In the genomic region with DNA sequence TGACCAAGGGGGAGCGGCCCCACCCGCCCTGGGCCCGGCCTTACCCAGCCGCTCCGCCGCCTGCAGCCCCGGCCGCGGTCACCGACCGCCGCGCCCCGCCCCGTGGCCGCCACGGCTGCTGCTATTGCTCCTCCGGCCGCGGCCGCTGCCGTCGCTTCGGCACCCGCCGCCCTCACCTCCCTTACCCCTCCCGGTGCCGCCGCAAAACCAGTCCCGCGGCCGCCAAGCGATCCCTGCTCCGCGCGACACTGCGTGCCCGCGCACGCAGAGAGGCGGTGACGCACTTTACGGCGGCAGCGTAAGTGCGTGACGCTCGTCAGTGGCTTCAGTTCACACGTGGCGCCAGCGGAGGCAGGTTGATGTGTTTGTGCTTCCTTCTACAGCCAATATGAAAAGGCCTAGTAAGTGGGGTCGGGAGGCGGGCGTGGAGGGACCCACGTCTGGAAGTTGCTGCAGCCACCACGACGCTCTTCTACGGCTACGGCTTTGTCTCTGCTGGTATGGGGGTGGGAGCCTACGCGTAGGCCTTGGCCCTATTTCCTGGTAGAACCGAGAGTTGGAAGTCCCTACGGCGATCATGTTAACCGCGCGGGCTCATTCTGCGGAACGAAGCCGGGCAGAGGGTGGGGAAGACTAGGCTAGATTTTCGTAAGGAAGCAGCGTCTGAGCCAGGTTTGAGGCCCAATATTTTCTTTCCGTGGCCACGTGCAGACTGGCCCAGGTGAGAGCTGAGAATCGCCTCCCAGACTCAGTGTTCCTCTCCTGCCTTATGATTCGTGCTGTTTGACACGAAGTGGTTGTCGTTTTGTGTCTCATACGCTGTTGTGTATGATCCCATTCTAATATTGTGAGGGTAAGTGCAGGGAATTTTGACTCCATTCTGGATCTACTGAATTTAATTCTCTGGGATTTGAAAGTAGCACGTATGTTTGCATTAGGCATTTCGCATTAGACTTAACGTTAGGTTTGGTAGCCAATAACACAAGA, we compare ENCODE assay signal across 8 cellular contexts. TPM values are rescaled to one million over a fixed set of nuclear protein-coding genes. Genes with fewer than 3 reads are reported as not detected.
A peak's percentile ranks its signal among the peaks of the same experiment; 100 is the strongest.
DNase-seq lines count a peak whose midpoint lies in the region; ATAC-seq and TF ChIP-seq lines count a peak whose summit lies in the region.

A gene with protein sequence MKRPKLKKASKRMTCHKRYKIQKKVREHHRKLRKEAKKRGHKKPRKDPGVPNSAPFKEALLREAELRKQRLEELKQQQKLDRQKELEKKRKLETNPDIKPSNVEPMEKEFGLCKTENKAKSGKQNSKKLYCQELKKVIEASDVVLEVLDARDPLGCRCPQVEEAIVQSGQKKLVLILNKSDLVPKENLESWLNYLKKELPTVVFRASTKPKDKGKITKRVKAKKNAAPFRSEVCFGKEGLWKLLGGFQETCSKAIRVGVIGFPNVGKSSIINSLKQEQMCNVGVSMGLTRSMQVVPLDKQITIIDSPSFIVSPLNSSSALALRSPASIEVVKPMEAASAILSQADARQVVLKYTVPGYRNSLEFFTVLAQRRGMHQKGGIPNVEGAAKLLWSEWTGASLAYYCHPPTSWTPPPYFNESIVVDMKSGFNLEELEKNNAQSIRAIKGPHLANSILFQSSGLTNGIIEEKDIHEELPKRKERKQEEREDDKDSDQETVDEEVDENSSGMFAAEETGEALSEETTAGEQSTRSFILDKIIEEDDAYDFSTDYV (plus strand): TSS at position 328 of the 987 bp plus-strand sequence. CDS start 61 bp downstream, at position 389.
A gene (minus strand): TSS at position 209 of the 987 bp plus-strand sequence.

- peak within 1 kb of the TSS; percentile 78 for H3K9ac ChIP-seq in mucosa of stomach (ENCODE audit: low read length)

- H3K27me3 ChIP-seq in Peyer's patch (no peaks in the 10 kb centered on the region), esophagus (ENCODE audit: control insufficient read depth in 1 of 2, insufficient read depth in 2 of 2, low read length in 2 of 2) (no peaks in the 10 kb centered on the region), mucosa of stomach (ENCODE audit: control insufficient read depth, insufficient read depth, low read length) (no peaks in the 10 kb centered on the region)

- peak within 1 kb of the TSS; percentile 96 to 100 (median 98) for H3K27ac ChIP-seq in Peyer's patch
- H3K27ac ChIP-seq in esophagus (ENCODE audit: low read depth in 2 of 2, low read length in 1 of 2) = peak within 1 kb of the TSS; percentile 98 to 100

- peak; percentile 79 to 81 for TF ChIP-seq POLR2A in Peyer's patch (IDR thresholded peaks at IDR 0.05)

- no peak for TF ChIP-seq CTCF in Peyer's patch (IDR thresholded peaks at IDR 0.05)

- ATAC-seq in GM21529 (IDR thresholded peaks at IDR 0.05; ENCODE audit: unreplicated experiment) = peak; percentile 63
- ATAC-seq in activated T-cell treated with anti-CD3 and anti-CD28 coated beads, Interleukin-2, amount 50 U/mL, for 4 hours = peak; percentile 73 to 75

- H3K36me3 ChIP-seq in Peyer's patch = peaks cover 0 to 37% (median 0%) of the 10 kb centered on the region in 3 donors
- peaks cover 3 to 16% of the 10 kb centered on the region in 2 donors for H3K36me3 ChIP-seq in esophagus (ENCODE audit: control insufficient read depth in 2 of 2, insufficient read depth in 2 of 2, low read length in 1 of 2)
- H3K36me3 ChIP-seq in mucosa of stomach (ENCODE audit: control insufficient read depth, insufficient read depth, low read length) = peaks cover 9% of the 10 kb centered on the region

- peaks cover 0 to 32% (median 2%) of the 10 kb centered on the region in 4 donors for H3K4me1 ChIP-seq in Peyer's patch
- H3K4me1 ChIP-seq in esophagus (ENCODE audit: control insufficient read depth in 2 of 2, insufficient read depth in 2 of 2, low read length in 1 of 2) = no peaks in the 10 kb centered on the region
- H3K4me1 ChIP-seq in mucosa of stomach (ENCODE audit: control insufficient read depth, insufficient read depth, low read length) = peaks cover 22% of the 10 kb centered on the region

- peaks cover 57% of the 10 kb centered on the region for H3K36me3 Mint-ChIP-seq in activated T-cell treated with anti-CD3 and anti-CD28 coated beads, Interleukin-2, amount 50 U/mL, for 4 hours (ENCODE audit: insufficient read depth)

- no peaks in the 10 kb centered on the region for H3K9me3 Mint-ChIP-seq in activated T-cell treated with anti-CD3 and anti-CD28 coated beads, Interleukin-2, amount 50 U/mL, for 4 hours

- DNase-seq in DMS153 treated with DMSO at 0.1 percent for 48 hours (lab: John Stamatoyannopoulos, UW; ENCODE audit: unreplicated experiment) (peak; percentile 20), Peyer's patch (peak; percentile 91 to 97 (median 96))
- peak; percentile 89 for DNase-seq in activated T-cell treated with anti-CD3 and anti-CD28 coated beads, Interleukin-2, amount 50 U/mL, for 4 hours
- peak; percentile 93 for DNase-seq in stimulated activated CD8-positive, alpha-beta memory T cell treated with anti-CD3 and anti-CD28 coated beads, Interleukin-4, amount 100 ng/mL, for 48 hours

- TF ChIP-seq EP300 in Ishikawa (IDR thresholded peaks at IDR 0.05; ENCODE audit: borderline replicate concordance) = no peak

- 0 out of 2 replicates have a peak, but pooled peaks have one; percentile 3 for TF ChIP-seq RAD21 in Ishikawa (IDR thresholded peaks at IDR 0.05; ENCODE audit: low read depth)

- no peaks in the 10 kb centered on the region for H3K9me3 ChIP-seq in Peyer's patch
- H3K9me3 ChIP-seq in esophagus (ENCODE audit: control insufficient read depth in 2 of 2, insufficient read depth in 1 of 2, low read depth in 1 of 2, low read length in 1 of 2) = no peaks in the 10 kb centered on the region
- H3K9me3 ChIP-seq in mucosa of stomach (ENCODE audit: control insufficient read depth, low read length) = no peaks in the 10 kb centered on the region

- H3K27me3 Mint-ChIP-seq in activated T-cell treated with anti-CD3 and anti-CD28 coated beads, Interleukin-2, amount 50 U/mL, for 4 hours (ENCODE audit: low read depth) = no peaks in the 10 kb centered on the region

- H3K4me3 ChIP-seq in Peyer's patch = peak within 1 kb of the TSS; percentile 70 to 97 (median 80)
- peak within 1 kb of the TSS; percentile 95 to 98 for H3K4me3 ChIP-seq in esophagus (ENCODE audit: low read depth in 1 of 2, low read length in 2 of 2)
- H3K4me3 ChIP-seq in mucosa of stomach (ENCODE audit: low read length) = peak within 1 kb of the TSS; percentile 57

- peak within 1 kb of the TSS; percentile 93 for H3K4me3 Mint-ChIP-seq in activated T-cell treated with anti-CD3 and anti-CD28 coated beads, Interleukin-2, amount 50 U/mL, for 4 hours

- peaks cover 69% of the 10 kb centered on the region for H3K4me1 Mint-ChIP-seq in activated T-cell treated with anti-CD3 and anti-CD28 coated beads, Interleukin-2, amount 50 U/mL, for 4 hours (ENCODE audit: low read depth)

- WGBS in esophagus, 2 donors = 1% methylated on average over 69 to 82 of the region's 82 CpGs

TF ChIP-seq in Ishikawa, 13 proteins besides CTCF, POLR2A, EP300 and RAD21:
- TF ChIP-seq, protein P1, sequence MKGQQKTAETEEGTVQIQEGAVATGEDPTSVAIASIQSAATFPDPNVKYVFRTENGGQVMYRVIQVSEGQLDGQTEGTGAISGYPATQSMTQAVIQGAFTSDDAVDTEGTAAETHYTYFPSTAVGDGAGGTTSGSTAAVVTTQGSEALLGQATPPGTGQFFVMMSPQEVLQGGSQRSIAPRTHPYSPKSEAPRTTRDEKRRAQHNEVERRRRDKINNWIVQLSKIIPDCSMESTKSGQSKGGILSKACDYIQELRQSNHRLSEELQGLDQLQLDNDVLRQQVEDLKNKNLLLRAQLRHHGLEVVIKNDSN (IDR thresholded peaks at IDR 0.05) = peak; percentile 80
- TF ChIP-seq TEAD4 (IDR thresholded peaks at IDR 0.05) (no peak), NFIC (IDR thresholded peaks at IDR 0.05) (0 out of 2 replicates have a peak, but pooled peaks have one; percentile 10), ZBTB7A (IDR thresholded peaks at IDR 0.05; ENCODE audit: low read depth) (no peak), EGR1 (IDR thresholded peaks at IDR 0.05) (peak; percentile 28; the same call in 1 of the 2 replicates), TAF1 (IDR thresholded peaks at IDR 0.05; ENCODE audit: low read depth) (peak; percentile 90), CREB1 (IDR thresholded peaks at IDR 0.05; ENCODE audit: low read depth) (peak; percentile 77)
- TF ChIP-seq, protein P2, sequence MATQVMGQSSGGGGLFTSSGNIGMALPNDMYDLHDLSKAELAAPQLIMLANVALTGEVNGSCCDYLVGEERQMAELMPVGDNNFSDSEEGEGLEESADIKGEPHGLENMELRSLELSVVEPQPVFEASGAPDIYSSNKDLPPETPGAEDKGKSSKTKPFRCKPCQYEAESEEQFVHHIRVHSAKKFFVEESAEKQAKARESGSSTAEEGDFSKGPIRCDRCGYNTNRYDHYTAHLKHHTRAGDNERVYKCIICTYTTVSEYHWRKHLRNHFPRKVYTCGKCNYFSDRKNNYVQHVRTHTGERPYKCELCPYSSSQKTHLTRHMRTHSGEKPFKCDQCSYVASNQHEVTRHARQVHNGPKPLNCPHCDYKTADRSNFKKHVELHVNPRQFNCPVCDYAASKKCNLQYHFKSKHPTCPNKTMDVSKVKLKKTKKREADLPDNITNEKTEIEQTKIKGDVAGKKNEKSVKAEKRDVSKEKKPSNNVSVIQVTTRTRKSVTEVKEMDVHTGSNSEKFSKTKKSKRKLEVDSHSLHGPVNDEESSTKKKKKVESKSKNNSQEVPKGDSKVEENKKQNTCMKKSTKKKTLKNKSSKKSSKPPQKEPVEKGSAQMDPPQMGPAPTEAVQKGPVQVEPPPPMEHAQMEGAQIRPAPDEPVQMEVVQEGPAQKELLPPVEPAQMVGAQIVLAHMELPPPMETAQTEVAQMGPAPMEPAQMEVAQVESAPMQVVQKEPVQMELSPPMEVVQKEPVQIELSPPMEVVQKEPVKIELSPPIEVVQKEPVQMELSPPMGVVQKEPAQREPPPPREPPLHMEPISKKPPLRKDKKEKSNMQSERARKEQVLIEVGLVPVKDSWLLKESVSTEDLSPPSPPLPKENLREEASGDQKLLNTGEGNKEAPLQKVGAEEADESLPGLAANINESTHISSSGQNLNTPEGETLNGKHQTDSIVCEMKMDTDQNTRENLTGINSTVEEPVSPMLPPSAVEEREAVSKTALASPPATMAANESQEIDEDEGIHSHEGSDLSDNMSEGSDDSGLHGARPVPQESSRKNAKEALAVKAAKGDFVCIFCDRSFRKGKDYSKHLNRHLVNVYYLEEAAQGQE (IDR thresholded peaks at IDR 0.05; ENCODE audit: low read depth) = no peak
- TF ChIP-seq, protein P3, sequence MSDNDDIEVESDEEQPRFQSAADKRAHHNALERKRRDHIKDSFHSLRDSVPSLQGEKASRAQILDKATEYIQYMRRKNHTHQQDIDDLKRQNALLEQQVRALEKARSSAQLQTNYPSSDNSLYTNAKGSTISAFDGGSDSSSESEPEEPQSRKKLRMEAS (IDR thresholded peaks at IDR 0.05) = peak; percentile 100
TF ChIP-seq in Ishikawa: peak in this region for 6.

RNA-seq across cellular contexts. Expression of the first gene that starts in this region (rescaled TPM):
- total RNA-seq in Peyer's patch = 100 to 1,000 TPM in 1 of 4 donors, 10 to 100 TPM in 3; 21.5 to 249 (median 48.6) TPM
- 100 to 1,000 TPM; 324 to 336 (median 330) TPM for total RNA-seq in activated T-cell treated with anti-CD3 and anti-CD28 coated beads, Interleukin-2, amount 50 U/mL, for 4 hours
- 100 to 1,000 TPM in 1 of 2 donors, 10 to 100 TPM in 1; 91.8 to 103 TPM for polyA plus RNA-seq in esophagus

RNA-seq across cellular contexts. Expression of the second gene that starts in this region (rescaled TPM):
- total RNA-seq in Peyer's patch = 100 to 1,000 TPM in 1 of 4 donors, 10 to 100 TPM in 3; 68.1 to 120 (median 82.1) TPM
- 10 to 100 TPM; 55.9 to 65.2 (median 64.4) TPM for total RNA-seq in activated T-cell treated with anti-CD3 and anti-CD28 coated beads, Interleukin-2, amount 50 U/mL, for 4 hours
- 10 to 100 TPM in 1 of 2 donors, 1 to 10 TPM in 1; 8.3 to 12.0 TPM for polyA plus RNA-seq in esophagus

Comparison
In these comparisons a context has a peak if more than half of its experiments do, and no peak if none do; other contexts are left out.
1. Peak in every context shown above with its lines: DNase-seq, ATAC-seq, H3K4me3 ChIP-seq and H3K27ac ChIP-seq.
2. DNase-seq: peak in every context shown above with its lines; median percentile 96 in Peyer's patch; 93 in stimulated activated CD8-positive, alpha-beta memory T cell treated with anti-CD3 and anti-CD28 coated beads, Interleukin-4, amount 100 ng/mL, for 48 hours; 89 in activated T-cell treated with anti-CD3 and anti-CD28 coated beads, Interleukin-2, amount 50 U/mL, for 4 hours; 20 in DMS153 treated with DMSO at 0.1 percent for 48 hours.